10 cellular contexts compared by ENCODE assay signal in the genomic region with DNA sequence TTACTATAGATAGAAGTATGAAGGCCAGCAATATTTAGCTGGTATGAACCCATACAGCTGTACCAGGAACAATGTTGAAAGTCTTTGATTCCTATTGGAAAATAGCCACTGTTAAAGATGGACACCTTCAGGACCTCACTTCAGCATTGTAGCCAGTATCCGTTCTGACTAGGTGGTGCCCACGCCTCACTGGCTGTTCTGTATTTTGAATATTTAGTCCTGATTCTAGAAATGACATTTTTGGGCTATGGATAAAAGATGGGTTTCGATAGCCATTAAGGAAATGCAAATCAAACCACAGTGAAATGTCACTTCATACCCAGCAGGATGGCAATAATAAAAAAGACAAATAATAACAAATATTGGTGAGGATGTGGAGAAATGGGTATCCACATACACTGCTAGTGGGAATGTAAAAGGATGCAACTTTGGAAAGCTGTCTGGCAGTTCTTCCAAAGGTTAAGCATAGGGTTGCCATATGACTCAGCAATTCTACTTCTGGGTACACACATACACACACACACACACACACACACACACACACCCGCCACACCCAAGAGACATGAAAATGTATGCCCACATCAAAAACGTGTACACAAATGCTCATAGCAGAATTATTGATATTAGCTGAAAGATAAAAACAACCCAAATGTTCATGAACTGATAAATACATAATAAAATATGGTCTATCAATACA. TPM values are rescaled to one million over a fixed set of nuclear protein-coding genes. Genes with fewer than 3 reads are reported as not detected.
DNase-seq lines count a peak whose midpoint lies in the region; ATAC-seq and TF ChIP-seq lines count a peak whose summit lies in the region.
"Had no signal": no experiment of that assay in that cellular context is flagged by ENCODE, and none has a peak within 500 bp of the region (broad histone marks: within the 10 kb centered on the region; RNA-seq: fewer than 3 reads in every experiment).

No MANE protein-coding gene starts in this region.

- TF ChIP-seq CTCF in progenitor cell of endocrine pancreas (IDR thresholded peaks at IDR 0.05; ENCODE audit: unreplicated experiment) (no peak), glutamatergic neuron (IDR thresholded peaks at IDR 0.05; ENCODE audit: partially characterized antibody, unreplicated experiment) (no peak)

- no peak for DNase-seq in activated T-helper 2 cell treated with anti-CD3 and anti-CD28 coated beads, Interferon-gamma antibody, Interleukin-2, Interleukin-4, amounts not matched to agents 10 μg/mL and 5 μg/mL and 100 μg/mL, durations not matched to agents 14 hours and 24 hours and 36 hours (ENCODE audit: low spot score)
- DNase-seq in progenitor cell of endocrine pancreas (ENCODE audit: low spot score, unreplicated experiment) (no peak), glutamatergic neuron (no peak), amniotic stem cell (lab: John Stamatoyannopoulos, UW) (no peak), DMS79 treated with DMSO at 0.1 percent for 48 hours (lab: John Stamatoyannopoulos, UW) (no peak)
- DNase-seq: occipital lobe, RPMI8226 had no signal

- peak; percentile 35 for ATAC-seq in GM18867 (IDR thresholded peaks at IDR 0.05; ENCODE audit: unreplicated experiment)
- ATAC-seq in HG02981 (IDR thresholded peaks at IDR 0.05; ENCODE audit: unreplicated experiment), result peak; percentile 44
- no peak for ATAC-seq in HG03135 (IDR thresholded peaks at IDR 0.05; ENCODE audit: unreplicated experiment)

- intact Hi-C loops in activated T-helper 2 cell treated with anti-CD3 and anti-CD28 coated beads, Interferon-gamma antibody, Interleukin-2, Interleukin-4, amounts not matched to agents 10 μg/mL and 5 μg/mL and 100 μg/mL, durations not matched to agents 14 hours and 24 hours and 36 hours (cut with micrococcal nuclease), result loop anchor here (2.0 to 5.0 kb wide), 2 partner anchors 219 to 245 kb away; a partner anchor contains a TSS

- H3K4me1 Mint-ChIP-seq in activated T-helper 2 cell treated with anti-CD3 and anti-CD28 coated beads, Interferon-gamma antibody, Interleukin-2, Interleukin-4, amounts not matched to agents 10 μg/mL and 5 μg/mL and 100 μg/mL, durations not matched to agents 14 hours and 24 hours and 36 hours (ENCODE audit: low read depth), result peaks cover 60% of the 10 kb centered on the region
- H3K4me1 Mint-ChIP-seq in progenitor cell of endocrine pancreas (ENCODE audit: low read depth) (peaks cover 39% of the 10 kb centered on the region), glutamatergic neuron (ENCODE audit: low read depth, unreplicated experiment) (no peaks in the 10 kb centered on the region)

- H3K27ac Mint-ChIP-seq in activated T-helper 2 cell treated with anti-CD3 and anti-CD28 coated beads, Interferon-gamma antibody, Interleukin-2, Interleukin-4, amounts not matched to agents 10 μg/mL and 5 μg/mL and 100 μg/mL, durations not matched to agents 14 hours and 24 hours and 36 hours, result peak overlapping the region; percentile 6
- H3K27ac Mint-ChIP-seq in progenitor cell of endocrine pancreas (peak overlapping the region; percentile 27), glutamatergic neuron (ENCODE audit: unreplicated experiment) (no peak overlapping the region)

- H3K27me3 Mint-ChIP-seq in activated T-helper 2 cell treated with anti-CD3 and anti-CD28 coated beads, Interferon-gamma antibody, Interleukin-2, Interleukin-4, amounts not matched to agents 10 μg/mL and 5 μg/mL and 100 μg/mL, durations not matched to agents 14 hours and 24 hours and 36 hours (ENCODE audit: low read depth), result no peaks in the 10 kb centered on the region
- H3K27me3 Mint-ChIP-seq in progenitor cell of endocrine pancreas (no peaks in the 10 kb centered on the region), glutamatergic neuron (ENCODE audit: unreplicated experiment) (peaks cover under 1% of the 10 kb centered on the region)

- H3K4me3 Mint-ChIP-seq in activated T-helper 2 cell treated with anti-CD3 and anti-CD28 coated beads, Interferon-gamma antibody, Interleukin-2, Interleukin-4, amounts not matched to agents 10 μg/mL and 5 μg/mL and 100 μg/mL, durations not matched to agents 14 hours and 24 hours and 36 hours (ENCODE audit: low read depth), result no peak overlapping the region
- H3K4me3 Mint-ChIP-seq in progenitor cell of endocrine pancreas (ENCODE audit: low read depth) (no peak overlapping the region), glutamatergic neuron (ENCODE audit: unreplicated experiment) (no peak overlapping the region)

- no peaks in the 10 kb centered on the region for H3K9me3 Mint-ChIP-seq in activated T-helper 2 cell treated with anti-CD3 and anti-CD28 coated beads, Interferon-gamma antibody, Interleukin-2, Interleukin-4, amounts not matched to agents 10 μg/mL and 5 μg/mL and 100 μg/mL, durations not matched to agents 14 hours and 24 hours and 36 hours
- no peaks in the 10 kb centered on the region for H3K9me3 Mint-ChIP-seq in progenitor cell of endocrine pancreas (ENCODE audit: low read depth)
- no peaks in the 10 kb centered on the region for H3K9me3 Mint-ChIP-seq in glutamatergic neuron (ENCODE audit: unreplicated experiment)

- H3K36me3 Mint-ChIP-seq in activated T-helper 2 cell treated with anti-CD3 and anti-CD28 coated beads, Interferon-gamma antibody, Interleukin-2, Interleukin-4, amounts not matched to agents 10 μg/mL and 5 μg/mL and 100 μg/mL, durations not matched to agents 14 hours and 24 hours and 36 hours (ENCODE audit: low read depth), result peaks cover 5% of the 10 kb centered on the region
- H3K36me3 Mint-ChIP-seq in progenitor cell of endocrine pancreas (ENCODE audit: insufficient read depth), result peaks cover 6% of the 10 kb centered on the region
- no peaks in the 10 kb centered on the region for H3K36me3 Mint-ChIP-seq in glutamatergic neuron (ENCODE audit: unreplicated experiment)

RNA-seq across cellular contexts. Expression of a gene that starts 56.8 kb away (rescaled TPM):
- total RNA-seq in activated T-helper 2 cell treated with anti-CD3 and anti-CD28 coated beads, Interferon-gamma antibody, Interleukin-2, Interleukin-4, amounts not matched to agents 10 μg/mL and 5 μg/mL and 100 μg/mL, durations not matched to agents 14 hours and 24 hours and 36 hours, result 48.6 and 54.6 TPM in 2 replicates
- total RNA-seq in progenitor cell of endocrine pancreas (249 and 263 TPM in 2 replicates), glutamatergic neuron (ENCODE audit: unreplicated experiment) (24.3 TPM)
